In the genomic region with DNA sequence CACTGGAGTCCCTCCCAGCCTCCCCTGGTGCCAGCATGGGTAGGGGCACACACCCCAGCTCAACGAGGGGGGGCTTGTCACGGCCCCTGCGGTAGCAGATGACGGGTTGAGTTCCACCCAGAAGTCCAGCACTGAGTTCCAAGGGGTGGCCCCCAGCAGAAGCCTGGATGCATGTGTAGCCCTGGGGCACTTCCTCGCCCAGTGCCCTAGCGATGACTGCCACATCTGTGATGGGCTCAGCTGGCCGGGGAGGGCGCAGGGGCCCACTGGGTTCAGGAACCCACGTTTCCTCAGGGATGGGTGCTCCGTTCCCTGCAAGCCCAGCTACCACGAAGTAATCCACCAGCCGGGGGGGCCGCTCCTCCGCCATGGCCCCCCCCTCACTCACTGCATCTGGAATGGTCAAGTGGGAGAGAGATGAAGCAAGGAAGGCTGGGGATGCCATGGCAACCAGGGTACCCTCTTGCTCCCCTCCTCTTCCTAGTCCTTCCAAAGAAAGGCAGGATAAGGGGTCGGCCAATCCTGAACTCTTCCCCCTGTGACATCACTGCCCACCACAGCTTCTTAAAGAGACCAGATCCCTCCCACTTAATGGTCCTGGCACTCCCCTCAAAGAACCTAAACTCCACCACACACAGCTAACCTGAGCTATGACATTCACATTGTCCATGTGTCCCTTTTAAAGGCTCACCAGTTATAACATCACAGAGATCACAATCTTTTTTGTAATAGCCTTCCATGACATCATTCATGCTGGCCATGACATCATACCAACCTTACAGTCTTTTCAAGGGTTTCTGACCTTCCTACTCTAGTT, we compare ENCODE assay signal across 1 cellular context.
TF ChIP-seq lines count a peak whose summit lies in the region.

No MANE protein-coding gene starts in this region.

TF ChIP-seq in endothelial cell of umbilical vein, 7 proteins besides CTCF, POLR2A, EP300 and RAD21:
- TF ChIP-seq GATA2 (IDR thresholded peaks at IDR 0.05; ENCODE audit: insufficient read depth, insufficient read length, low read depth, low read length): no peak
- TF ChIP-seq, protein P1, sequence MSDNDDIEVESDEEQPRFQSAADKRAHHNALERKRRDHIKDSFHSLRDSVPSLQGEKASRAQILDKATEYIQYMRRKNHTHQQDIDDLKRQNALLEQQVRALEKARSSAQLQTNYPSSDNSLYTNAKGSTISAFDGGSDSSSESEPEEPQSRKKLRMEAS (IDR thresholded peaks at IDR 0.05; ENCODE audit: insufficient read depth, insufficient read length): no peak
- no peak for TF ChIP-seq FOS (IDR thresholded peaks at IDR 0.05; ENCODE audit: borderline replicate concordance, insufficient read depth, low read length)
- no peak for TF ChIP-seq POLR2AphosphoS5 (IDR thresholded peaks at IDR 0.05; ENCODE audit: insufficient read depth, low read depth, low read length)
- no peak for TF ChIP-seq MYC (IDR thresholded peaks at IDR 0.05; ENCODE audit: low read depth, low read length)
- TF ChIP-seq EZH2 (IDR thresholded peaks at IDR 0.05; ENCODE audit: borderline replicate concordance, low read depth, low read length, severe bottlenecking): no peak
- no peak for TF ChIP-seq JUN (IDR thresholded peaks at IDR 0.05; ENCODE audit: borderline replicate concordance, insufficient read depth, insufficient read length, low read depth)
